ENCODE assay signal across 8 cellular contexts in the genomic region with DNA sequence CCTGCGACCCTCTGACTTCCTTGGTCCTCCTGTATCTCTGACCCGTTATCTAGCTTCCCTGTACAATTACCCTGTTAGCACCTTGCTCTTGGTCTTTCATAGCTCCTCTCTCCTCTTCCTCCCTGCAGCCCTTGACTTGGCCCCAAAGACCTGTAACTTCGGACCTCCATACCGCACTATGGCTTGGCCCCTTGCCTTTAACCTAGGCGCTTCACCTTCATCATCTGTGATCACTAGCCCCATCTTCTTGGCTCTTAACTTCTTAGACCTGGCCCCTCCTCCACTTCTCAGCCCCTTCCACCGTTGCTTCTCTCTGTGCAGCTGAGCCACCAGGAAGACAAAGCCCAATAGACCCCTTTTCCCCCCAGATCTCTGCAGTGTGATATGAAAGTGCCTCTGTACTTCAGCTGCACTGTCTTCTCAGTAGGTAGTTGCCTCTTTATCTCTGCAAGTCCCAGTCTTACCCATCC. TPM values are rescaled to one million over a fixed set of nuclear protein-coding genes. Genes with fewer than 3 reads are reported as not detected.
DNase-seq lines count a peak whose midpoint lies in the region; ATAC-seq, FAIRE-seq and TF ChIP-seq lines count a peak whose summit lies in the region.

No MANE protein-coding gene starts in this region.

- DNase-seq in GM12892 (ENCODE audit: insufficient read length), result no peak
- no peak for DNase-seq in PC-3
- DNase-seq in endothelial cell of umbilical vein (ENCODE audit: low read depth, low spot score), result no peak
- DNase-seq in epidermal melanocyte (ENCODE audit: insufficient read length, low spot score), result no peak
- DNase-seq in HK-2 (ENCODE audit: unreplicated experiment), result no peak
- DNase-seq in NCI-H510A treated with DMSO at 0.1 percent for 48 hours (lab: John Stamatoyannopoulos, UW), result no peak

- H4K20me1 ChIP-seq in PC-3 (ENCODE audit: low read length) (no peaks in the 10 kb centered on the region), endothelial cell of umbilical vein (replicated peaks; ENCODE audit: control insufficient read depth, extremely low read depth, insufficient read depth, low read length) (no peaks in the 10 kb centered on the region)

- no peak overlapping the region for H3K27ac ChIP-seq in PC-3 (ENCODE audit: low read length)
- H3K27ac ChIP-seq in endothelial cell of umbilical vein (ENCODE audit: insufficient read depth, low read depth, low read length), result no peak overlapping the region
- peak overlapping the region; percentile 70 for H3K27ac ChIP-seq in parathyroid adenoma

- H3K4me1 ChIP-seq in PC-3 (ENCODE audit: insufficient read depth, low read length), result peaks cover 23% of the 10 kb centered on the region
- peaks cover 12% of the 10 kb centered on the region for H3K4me1 ChIP-seq in endothelial cell of umbilical vein (ENCODE audit: control insufficient read depth, extremely low read depth, insufficient read depth, low read length)
- H3K4me1 ChIP-seq in parathyroid adenoma, result no peaks in the 10 kb centered on the region

- POLR2A ChIA-PET in PC-3 (lab: Charles Lee; ENCODE audit: unreplicated experiment), result no interaction called here
- POLR2A ChIA-PET in endothelial cell of umbilical vein (lab: Charles Lee), result interaction anchor here (0.6 to 1.9 kb wide), 2 partner anchors 30 to 267 kb away, joined by 5 to 6 read pairs; a partner anchor contains a TSS

- BruUV-seq in PC-3 (replicated peaks; lab: Mats Ljungman, UMichigan) (TSS peak; percentile 29), endothelial cell of umbilical vein (replicated peaks; lab: Mats Ljungman, UMichigan) (TSS peak; percentile 62)

- peak; percentile 36 for FAIRE-seq in GM12892 (lab: Jason Lieb, UNC)
- FAIRE-seq in endothelial cell of umbilical vein (lab: Jason Lieb, UNC), result peak; percentile 46

- TF ChIP-seq CTCF in PC-3 (conservative IDR thresholded peaks at IDR 0.05; ENCODE audit: low read depth, low read length), result no peak
- TF ChIP-seq CTCF in endothelial cell of umbilical vein (IDR thresholded peaks at IDR 0.05; ENCODE audit: extremely low read depth in 1 of 2, insufficient read depth in 1 of 2, low read depth in 1 of 2, low read length in 2 of 2), result no peak
- TF ChIP-seq CTCF in parathyroid adenoma (IDR thresholded peaks at IDR 0.05), result no peak

- peak overlapping the region; percentile 80 for H3K9ac ChIP-seq in PC-3 (ENCODE audit: low read length)
- H3K9ac ChIP-seq in endothelial cell of umbilical vein (replicated peaks; ENCODE audit: extremely low read depth, insufficient read depth, low read length), result peak overlapping the region; percentile 57
- H3K9ac ChIP-seq in parathyroid adenoma, result peak overlapping the region; percentile 32

- H3K9me3 ChIP-seq in PC-3 (ENCODE audit: low read length) (no peaks in the 10 kb centered on the region), endothelial cell of umbilical vein (replicated peaks; ENCODE audit: control insufficient read depth, insufficient read depth, low read length) (no peaks in the 10 kb centered on the region), parathyroid adenoma (ENCODE audit: control insufficient read depth, low read length) (no peaks in the 10 kb centered on the region)

- H2AFZ ChIP-seq in PC-3 (ENCODE audit: low read length) (peak overlapping the region; percentile 95), endothelial cell of umbilical vein (ENCODE audit: low read depth, low read length) (peak overlapping the region; percentile 63), parathyroid adenoma (peak overlapping the region; percentile 48)

- no peaks in the 10 kb centered on the region for H3K9me1 ChIP-seq in endothelial cell of umbilical vein (replicated peaks; ENCODE audit: control insufficient read depth, extremely low read depth, insufficient read depth, low read length)

- H3K27me3 ChIP-seq in PC-3 (ENCODE audit: low read length), result no peaks in the 10 kb centered on the region
- H3K27me3 ChIP-seq in endothelial cell of umbilical vein (ENCODE audit: control insufficient read depth in 2 of 2, insufficient read depth in 2 of 2, low read length in 2 of 2), result no peaks in the 10 kb centered on the region
- no peaks in the 10 kb centered on the region for H3K27me3 ChIP-seq in parathyroid adenoma (ENCODE audit: control insufficient read depth, insufficient read depth, low read length)

- dilution Hi-C loops in endothelial cell of umbilical vein (cut with MboI; ENCODE audit: extremely low pct_ligation_motif_present, low sequenced_read_pairs), result no loop called here

- intact Hi-C loops in PC-3 (cut with micrococcal nuclease), result no loop called here
- intact Hi-C loops in endothelial cell of umbilical vein (cut with micrococcal nuclease), result loop anchor here (2.0 kb wide), 1 partner anchor 30 kb away; a partner anchor contains a TSS

- CTCF ChIA-PET in PC-3 (lab: Charles Lee) (no interaction called here), endothelial cell of umbilical vein (lab: Charles Lee) (interaction anchor here (1.2 to 2.5 kb wide), 10 partner anchors 9 to 502 kb away, joined by 3 to 21 read pairs (median 10); a partner anchor contains a TSS)

- peak overlapping the region; percentile 89 for H3K4me2 ChIP-seq in PC-3 (ENCODE audit: low read length)
- peak overlapping the region; percentile 70 for H3K4me2 ChIP-seq in endothelial cell of umbilical vein (ENCODE audit: insufficient read depth, low read length)
- H3K4me2 ChIP-seq in parathyroid adenoma (ENCODE audit: low read length), result peak overlapping the region; percentile 66

- peaks cover 6% of the 10 kb centered on the region; the same call in 1 of the 2 replicates for H3K36me3 ChIP-seq in PC-3 (ENCODE audit: low read depth, low read length)
- peaks cover 0 to 17% of the 10 kb centered on the region in 2 experiments for H3K36me3 ChIP-seq in endothelial cell of umbilical vein (ENCODE audit: control insufficient read depth in 2 of 2, extremely low read depth in 1 of 2, insufficient read depth in 2 of 2, low read length in 2 of 2)
- no peaks in the 10 kb centered on the region for H3K36me3 ChIP-seq in parathyroid adenoma (ENCODE audit: control insufficient read depth, insufficient read depth, low read length)

- H3K4me3 ChIP-seq in PC-3 (ENCODE audit: low read length), result peak overlapping the region; percentile 79
- peak overlapping the region; percentile 61 to 84 (median 75) for H3K4me3 ChIP-seq in endothelial cell of umbilical vein (replicated peaks in 1 of 3; ENCODE audit: insufficient read depth in 1 of 3, low read depth in 1 of 3, low read length in 3 of 3)
- H3K4me3 ChIP-seq in parathyroid adenoma (ENCODE audit: low read depth, low read length), result peak overlapping the region; percentile 94

- TF ChIP-seq POLR2A in GM12892 (IDR thresholded peaks at IDR 0.05; ENCODE audit: low read depth, low read length) (no peak), endothelial cell of umbilical vein (IDR thresholded peaks at IDR 0.05; ENCODE audit: low read depth, low read length) (no peak)

- H3K79me2 ChIP-seq in PC-3 (ENCODE audit: low read length) (peaks cover 17% of the 10 kb centered on the region), endothelial cell of umbilical vein (ENCODE audit: control insufficient read depth, insufficient read depth, low read length) (peaks cover 5% of the 10 kb centered on the region), parathyroid adenoma (peaks cover 3% of the 10 kb centered on the region)

- H3F3A ChIP-seq in PC-3 (ENCODE audit: low read length, unreplicated experiment), result no peaks in the 10 kb centered on the region

- H3K9me2 ChIP-seq in PC-3 (replicated peaks; ENCODE audit: low read length), result no peaks in the 10 kb centered on the region

- ATAC-seq in PC-3 (no peak), GM21737 (IDR thresholded peaks at IDR 0.05; ENCODE audit: unreplicated experiment) (no peak)

TF ChIP-seq in endothelial cell of umbilical vein, 7 proteins besides CTCF, POLR2A, EP300 and RAD21 (continues in another document):
- TF ChIP-seq FOS (IDR thresholded peaks at IDR 0.05; ENCODE audit: borderline replicate concordance, insufficient read depth, low read length) (no peak), GATA2 (IDR thresholded peaks at IDR 0.05; ENCODE audit: insufficient read depth, insufficient read length, low read depth, low read length) (no peak)
- TF ChIP-seq, protein P1, sequence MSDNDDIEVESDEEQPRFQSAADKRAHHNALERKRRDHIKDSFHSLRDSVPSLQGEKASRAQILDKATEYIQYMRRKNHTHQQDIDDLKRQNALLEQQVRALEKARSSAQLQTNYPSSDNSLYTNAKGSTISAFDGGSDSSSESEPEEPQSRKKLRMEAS (IDR thresholded peaks at IDR 0.05; ENCODE audit: insufficient read depth, insufficient read length), result no peak

RNA-seq across cellular contexts. Expression of a gene that starts 0.7 kb away (rescaled TPM):
- 6.7 TPM for polyA plus RNA-seq in GM12892 (2012; ENCODE audit: missing spikeins)
- total RNA-seq in PC-3 (2014; rRNA removed), result 4.3 and 7.4 TPM in 2 replicates
- 6.6 and 7.4 TPM in 2 replicates for total RNA-seq in endothelial cell of umbilical vein
- 6.9 TPM in 2 replicates for polyA plus RNA-seq in endothelial cell of umbilical vein
- polyA plus RNA-seq in endothelial cell of umbilical vein (2011; cell fraction: cytosol; rRNA removed), result 5.3 and 5.8 TPM in 2 replicates
- polyA plus RNA-seq in endothelial cell of umbilical vein (2011; cell fraction: nucleus; rRNA removed), result 12.5 and 14.5 TPM in 2 replicates
- polyA plus RNA-seq in endothelial cell of umbilical vein (2012), result 5.0 and 5.1 TPM in 2 replicates
- 2.4 and 3.2 TPM in 2 replicates for polyA minus RNA-seq in endothelial cell of umbilical vein
- polyA minus RNA-seq in endothelial cell of umbilical vein (2011; cell fraction: cytosol; rRNA and poly(A)+ RNA removed), result 2.7 TPM
- polyA minus RNA-seq in endothelial cell of umbilical vein (2011; cell fraction: nucleus; rRNA and poly(A)+ RNA removed), result 3.5 TPM in 2 replicates

RNA-seq across cellular contexts. Expression of a gene that starts 29.9 kb away (rescaled TPM):
- polyA plus RNA-seq in GM12892 (2012; ENCODE audit: missing spikeins), result 25.6 TPM
- total RNA-seq in PC-3 (2014; rRNA removed) (32.7 and 39.7 TPM in 2 replicates), endothelial cell of umbilical vein (24.1 and 24.7 TPM in 2 replicates)
- polyA plus RNA-seq in endothelial cell of umbilical vein, result 15.1 and 18.1 TPM in 2 replicates
- 25.8 and 27.0 TPM in 2 replicates for polyA plus RNA-seq in endothelial cell of umbilical vein (2011; cell fraction: cytosol; rRNA removed)
- 10.2 and 10.6 TPM in 2 replicates for polyA plus RNA-seq in endothelial cell of umbilical vein (2011; cell fraction: nucleus; rRNA removed)
- 23.1 and 24.3 TPM in 2 replicates for polyA plus RNA-seq in endothelial cell of umbilical vein (2012)
- polyA minus RNA-seq in endothelial cell of umbilical vein, result 3.9 and 4.7 TPM in 2 replicates
- 4.4 TPM for polyA minus RNA-seq in endothelial cell of umbilical vein (2011; cell fraction: cytosol; rRNA and poly(A)+ RNA removed)
- polyA minus RNA-seq in endothelial cell of umbilical vein (2011; cell fraction: nucleus; rRNA and poly(A)+ RNA removed), result 3.0 and 5.0 TPM in 2 replicates

RNA-seq across cellular contexts. Expression of a gene that starts 30.2 kb away (rescaled TPM):
- 5.4 TPM for polyA plus RNA-seq in GM12892 (2012; ENCODE audit: missing spikeins)
- total RNA-seq in PC-3 (2014; rRNA removed), result 5.4 and 5.8 TPM in 2 replicates
- total RNA-seq in endothelial cell of umbilical vein, result 7.8 and 7.9 TPM in 2 replicates
- polyA plus RNA-seq in endothelial cell of umbilical vein, result 6.7 and 8.6 TPM in 2 replicates
- 7.1 and 7.2 TPM in 2 replicates for polyA plus RNA-seq in endothelial cell of umbilical vein (2011; cell fraction: cytosol; rRNA removed)
- polyA plus RNA-seq in endothelial cell of umbilical vein (2011; cell fraction: nucleus; rRNA removed), result 17.7 and 20.4 TPM in 2 replicates
- 3.5 and 3.8 TPM in 2 replicates for polyA plus RNA-seq in endothelial cell of umbilical vein (2012)
- polyA minus RNA-seq in endothelial cell of umbilical vein, result 10.3 and 11.5 TPM in 2 replicates
- polyA minus RNA-seq in endothelial cell of umbilical vein (2011; cell fraction: cytosol; rRNA and poly(A)+ RNA removed), result 2.8 TPM
- polyA minus RNA-seq in endothelial cell of umbilical vein (2011; cell fraction: nucleus; rRNA and poly(A)+ RNA removed), result 7.8 and 10.5 TPM in 2 replicates
